22 cellular contexts compared by ENCODE assay signal in the genomic region with DNA sequence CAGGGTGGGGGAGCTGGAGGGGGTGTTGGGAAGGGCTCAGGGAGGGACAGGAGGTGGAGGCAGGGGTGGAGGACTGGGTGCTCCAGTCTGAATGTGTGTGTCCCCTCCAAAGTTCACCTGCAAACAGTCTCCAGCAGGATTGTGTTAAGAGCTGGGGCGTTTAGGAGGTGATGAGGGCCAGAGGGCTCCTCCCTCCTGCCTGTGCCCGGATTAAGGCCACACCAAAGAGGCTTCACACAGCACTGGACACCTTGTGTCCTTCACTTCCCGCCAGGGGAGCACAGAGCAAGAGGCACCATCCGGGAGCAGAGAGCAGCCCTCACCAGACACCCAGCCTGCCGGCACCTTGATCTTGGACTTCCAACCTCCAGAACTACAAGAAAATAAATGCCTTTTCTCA. TPM values are rescaled to one million over a fixed set of nuclear protein-coding genes. Genes with fewer than 3 reads are reported as not detected.
DNase-seq lines count a peak whose midpoint lies in the region; ATAC-seq, FAIRE-seq and TF ChIP-seq lines count a peak whose summit lies in the region.
"Had no signal": no experiment of that assay in that cellular context is flagged by ENCODE, and none has a peak within 500 bp of the region (broad histone marks: within the 10 kb centered on the region; RNA-seq: fewer than 3 reads in every experiment).

No MANE protein-coding gene starts in this region.

- no peaks in the 10 kb centered on the region for H3K4me1 ChIP-seq in HepG2 (ENCODE audit: insufficient read depth, low read length)
- H3K4me1 ChIP-seq in right lobe of liver = no peaks in the 10 kb centered on the region
- peaks cover 9% of the 10 kb centered on the region for H3K4me1 ChIP-seq in HEK293 (ENCODE audit: control insufficient read depth, insufficient read depth, low read length)
- peaks cover 0 to 16% of the 10 kb centered on the region in 2 experiments; a peak in 2 of 5 replicates for H3K4me1 ChIP-seq in K562 (replicated peaks in 1 of 2; ENCODE audit: control insufficient read depth in 2 of 2, insufficient read depth in 2 of 2, low read length in 2 of 2)
- no peaks in the 10 kb centered on the region for H3K4me1 ChIP-seq in mesendoderm (ENCODE audit: control insufficient read depth, low read depth, low read length)
- H3K4me1 ChIP-seq: HAP-1 had no signal

- CTCF ChIA-PET in HepG2 (lab: Yijun Ruan, JAX; ENCODE audit: low intra/inter-chr PET ratio, low total read pairs) (no interaction called here), HEK293 (lab: Yijun Ruan, JAX) (no interaction called here), K562 (lab: Yijun Ruan, JAX; ENCODE audit: low intra/inter-chr PET ratio) (no interaction called here)
- CTCF ChIA-PET in activated CD4-positive, alpha-beta memory T cell treated with anti-CD3 and anti-CD28 coated beads for 36 hours (lab: Charles Lee) = no interaction called here

- H3K18ac ChIP-seq in mesendoderm (ENCODE audit: low read length) = no peak overlapping the region

- no peak overlapping the region for H2BK15ac ChIP-seq in mesendoderm (replicated peaks; ENCODE audit: low read depth)

- intact Hi-C loops in HepG2 (cut with micrococcal nuclease; ENCODE audit: unreplicated experiment) = no loop called here
- intact Hi-C loops in right lobe of liver (cut with DNase I) = loop anchor here in 1 of 2 donors (10.0 kb wide), 1 partner anchor 296 kb away; no protein-coding TSS in a partner anchor
- intact Hi-C loops in K562 (cut with micrococcal nuclease) = loop anchor here (10.0 kb wide), 1 partner anchor 296 kb away; no protein-coding TSS in a partner anchor
- intact Hi-C loops in activated CD4-positive, alpha-beta memory T cell treated with anti-CD3 and anti-CD28 coated beads for 36 hours (cut with micrococcal nuclease) = no loop called here

- no peak overlapping the region for H3K4me2 ChIP-seq in HepG2 (ENCODE audit: low read depth, low read length)
- H3K4me2 ChIP-seq in K562 (ENCODE audit: insufficient read depth, low read length) = no peak overlapping the region
- no peak overlapping the region for H3K4me2 ChIP-seq in mesendoderm (ENCODE audit: low read length)

- H3K4ac ChIP-seq in mesendoderm (ENCODE audit: low read depth, low read length) = no peak overlapping the region

- no peak overlapping the region for H3K27ac Mint-ChIP-seq in activated CD4-positive, alpha-beta memory T cell treated with anti-CD3 and anti-CD28 coated beads for 36 hours
- H3K27ac Mint-ChIP-seq: CD14-positive monocyte; CD4-positive, alpha-beta memory T cell had no signal

- H3K36me3 ChIP-seq in HepG2 (replicated peaks in 1 of 2; ENCODE audit: control insufficient read depth in 1 of 2, insufficient read depth in 2 of 2, low read length in 2 of 2) = no peaks in the 10 kb centered on the region
- H3K36me3 ChIP-seq in right lobe of liver = no peaks in the 10 kb centered on the region
- no peaks in the 10 kb centered on the region for H3K36me3 ChIP-seq in HEK293 (ENCODE audit: control insufficient read depth in 2 of 2, insufficient read depth in 1 of 2, low read length in 2 of 2)
- H3K36me3 ChIP-seq in K562 (ENCODE audit: control insufficient read depth, insufficient read depth, low read length) = no peaks in the 10 kb centered on the region
- H3K36me3 ChIP-seq in mesendoderm (ENCODE audit: control insufficient read depth, insufficient read depth, low read length) = no peaks in the 10 kb centered on the region
- H3K36me3 ChIP-seq: HAP-1 had no signal

- H3K4me3 ChIP-seq in HepG2 (replicated peaks in 1 of 3; ENCODE audit: insufficient read depth in 1 of 3, low read depth in 2 of 3, low read length in 3 of 3) (no peak overlapping the region), right lobe of liver (no peak overlapping the region), HEK293 (ENCODE audit: low read depth, low read length) (no peak overlapping the region), K562 (no peak overlapping the region), mesendoderm (ENCODE audit: low read length) (no peak overlapping the region)
- H3K4me3 ChIP-seq: HAP-1 had no signal

- H4K20me1 ChIP-seq in HepG2 (ENCODE audit: insufficient read depth, low read length) (0 out of 2 replicates have a peak, but pooled peaks cover 3% of the 10 kb centered on the region), K562 (replicated peaks; ENCODE audit: control insufficient read depth, insufficient read depth, low read length) (peaks cover 4% of the 10 kb centered on the region; the same call in 1 of the 2 replicates)

- H2BK120ac ChIP-seq in mesendoderm (ENCODE audit: low read depth, low read length) = no peak overlapping the region

- POLR2A ChIA-PET in HepG2 (lab: Yijun Ruan, JAX) = no interaction called here
- POLR2A ChIA-PET in HEK293 (lab: Yijun Ruan, JAX) = no interaction called here
- POLR2A ChIA-PET in K562 (lab: Yijun Ruan, JAX) = no interaction called here
- POLR2A ChIA-PET in activated CD4-positive, alpha-beta memory T cell treated with anti-CD3 and anti-CD28 coated beads for 36 hours (lab: Charles Lee) = no interaction called here

- peaks cover 2% of the 10 kb centered on the region for H3K9me1 ChIP-seq in K562 (ENCODE audit: control insufficient read depth, insufficient read depth, low read length)

- DNase-seq in HepG2 (ENCODE audit: low spot score) = no peak
- no peak for DNase-seq in right lobe of liver
- no peak for DNase-seq in K562 (ENCODE audit: extremely low read depth in 1 of 4, low spot score in 3 of 4)
- no peak for DNase-seq in mesendoderm
- DNase-seq in stimulated activated CD4-positive, alpha-beta T cell treated with anti-CD3 and anti-CD28 coated beads, Interleukin-15, amount 100 ng/mL, for 24 hours = no peak
- DNase-seq in anterior cingulate cortex (lab: John Stamatoyannopoulos, UW) = no peak
- DNase-seq in activated CD4-positive, alpha-beta memory T cell treated with anti-CD3 and anti-CD28 coated beads for 36 hours = no peak
- DNase-seq: AML-193; CD4-positive, alpha-beta memory T cell; GOT3; IMR-90; KBM-7 had no signal

- H3K27ac ChIP-seq in HepG2 (ENCODE audit: extremely low read length, insufficient read depth, low read length) = no peak overlapping the region
- H3K27ac ChIP-seq in right lobe of liver = no peak overlapping the region
- H3K27ac ChIP-seq in HEK293 (ENCODE audit: extremely low read depth, low read depth, low read length) = no peak overlapping the region
- H3K27ac ChIP-seq in K562 (ENCODE audit: extremely low read depth, low read depth, low read length) = no peak overlapping the region
- H3K27ac ChIP-seq in mesendoderm (ENCODE audit: low read depth, low read length) = no peak overlapping the region
- H3K27ac ChIP-seq: HL-60 had no signal

- no peak overlapping the region for H4K8ac ChIP-seq in mesendoderm (ENCODE audit: low read depth, low read length)

- TF ChIP-seq CTCF in HepG2 (CRISPR knock-in tag; IDR thresholded peaks at IDR 0.05) = no peak
- TF ChIP-seq CTCF in right lobe of liver (IDR thresholded peaks at IDR 0.05) = no peak
- no peak for TF ChIP-seq CTCF in HEK293 (tag by site-specific recombination; IDR thresholded peaks at IDR 0.05)
- no peak for TF ChIP-seq CTCF in K562 (IDR thresholded peaks at IDR 0.05 in 2 of 3, conservative IDR thresholded peaks at IDR 0.05 in 1 of 3; ENCODE audit: insufficient read depth in 2 of 3, low read depth in 1 of 3, low read length in 3 of 3)

- H3K27me3 ChIP-seq in HepG2 (ENCODE audit: control insufficient read depth in 1 of 2, insufficient read depth in 2 of 2, low read length in 2 of 2) = peaks cover 19 to 69% of the 10 kb centered on the region in 2 experiments; a peak in 4 of 5 replicates
- no peaks in the 10 kb centered on the region for H3K27me3 ChIP-seq in right lobe of liver
- H3K27me3 ChIP-seq in K562 (ENCODE audit: control insufficient read depth in 2 of 2, insufficient read depth in 2 of 2, low read length in 2 of 2) = peaks cover 16 to 42% of the 10 kb centered on the region in 2 experiments; a peak in 4 of 5 replicates
- H3K27me3 ChIP-seq in mesendoderm (ENCODE audit: insufficient read depth, low read length, poor library complexity) = no peaks in the 10 kb centered on the region

- no peak overlapping the region for H3K23ac ChIP-seq in mesendoderm (ENCODE audit: low read length)

- H3K79me2 ChIP-seq in HepG2 (ENCODE audit: insufficient read depth, low read length) = no peaks in the 10 kb centered on the region
- no peaks in the 10 kb centered on the region for H3K79me2 ChIP-seq in K562 (ENCODE audit: control insufficient read depth, insufficient read depth, low read length)
- no peaks in the 10 kb centered on the region for H3K79me2 ChIP-seq in mesendoderm (ENCODE audit: control insufficient read depth, insufficient read depth, low read length)

- H3K4me3 Mint-ChIP-seq in activated CD4-positive, alpha-beta memory T cell treated with anti-CD3 and anti-CD28 coated beads for 36 hours = no peak overlapping the region
- H3K4me3 Mint-ChIP-seq: CD14-positive monocyte; CD4-positive, alpha-beta memory T cell had no signal

- no peaks in the 10 kb centered on the region for H3K9me3 Mint-ChIP-seq in activated CD4-positive, alpha-beta memory T cell treated with anti-CD3 and anti-CD28 coated beads for 36 hours

- TF ChIP-seq EP300 in HepG2 (IDR thresholded peaks at IDR 0.05; ENCODE audit: low read depth in 2 of 2, low read length in 2 of 2) = no peak
- TF ChIP-seq EP300 in HepG2 (CRISPR knock-in tag; IDR thresholded peaks at IDR 0.05; ENCODE audit: borderline replicate concordance) = no peak
- no peak for TF ChIP-seq EP300 in K562 (IDR thresholded peaks at IDR 0.05; ENCODE audit: low read length)

- BruUV-seq in HepG2 (replicated peaks; lab: Mats Ljungman, UMichigan) = no TSS peak
- BruUV-seq in K562 (replicated peaks; lab: Mats Ljungman, UMichigan) = no TSS peak

- TF ChIP-seq POLR2A in HepG2 (IDR thresholded peaks at IDR 0.05; ENCODE audit: insufficient read depth in 1 of 2, low read depth in 2 of 2, low read length in 2 of 2) (no peak), right lobe of liver (IDR thresholded peaks at IDR 0.05) (no peak), K562 (conservative IDR thresholded peaks at IDR 0.05) (no peak)

- H3K9ac ChIP-seq in HepG2 (ENCODE audit: insufficient read depth, low read depth, low read length) (no peak overlapping the region), K562 (ENCODE audit: insufficient read depth in 1 of 2, low read depth in 2 of 2, low read length in 2 of 2) (no peak overlapping the region), mesendoderm (ENCODE audit: low read length) (no peak overlapping the region)

- no peaks in the 10 kb centered on the region for H3K9me3 ChIP-seq in HepG2 (ENCODE audit: low read length)
- H3K9me3 ChIP-seq in right lobe of liver = no peaks in the 10 kb centered on the region
- H3K9me3 ChIP-seq in HEK293 (ENCODE audit: control insufficient read depth, insufficient read depth, low read depth, low read length) = no peaks in the 10 kb centered on the region
- no peaks in the 10 kb centered on the region for H3K9me3 ChIP-seq in K562 (replicated peaks; ENCODE audit: control insufficient read depth, insufficient read depth, low read depth, low read length)
- H3K9me3 ChIP-seq: HAP-1 had no signal

- peak; percentile 18 for ATAC-seq in HepG2
- no peak for ATAC-seq in right lobe of liver
- peak; percentile 31; the same call in 2 of the 3 replicates for ATAC-seq in K562

- FAIRE-seq in HepG2 (lab: Jason Lieb, UNC) (no peak), K562 (lab: Jason Lieb, UNC) (no peak)
- FAIRE-seq: A204.1, G401.6, GM12892, GM18507 had no signal

- no peak overlapping the region for H2BK5ac ChIP-seq in mesendoderm (ENCODE audit: low read length)

- no peak overlapping the region for H2AK5ac ChIP-seq in mesendoderm (ENCODE audit: low read length)

- no peak for TF ChIP-seq RAD21 in HepG2 (CRISPR knock-in tag; IDR thresholded peaks at IDR 0.05)
- TF ChIP-seq RAD21 in K562 (CRISPR knock-in tag; conservative IDR thresholded peaks at IDR 0.05 in 1 of 2, IDR thresholded peaks at IDR 0.05 in 1 of 2) = no peak

- H3K4me1 Mint-ChIP-seq in activated CD4-positive, alpha-beta memory T cell treated with anti-CD3 and anti-CD28 coated beads for 36 hours (ENCODE audit: low read depth) = no peaks in the 10 kb centered on the region

- H2AFZ ChIP-seq in HepG2 (ENCODE audit: low read length) = no peak overlapping the region
- no peak overlapping the region for H2AFZ ChIP-seq in K562 (ENCODE audit: low read depth, low read length)

- no peaks in the 10 kb centered on the region for H3K79me1 ChIP-seq in mesendoderm (ENCODE audit: low read length)

- in situ Hi-C loops in HepG2 (cut with HindIII; ENCODE audit: extremely low pct_ligation_motif_present, low pct_unique_long_range_greater_than_20kb) (loop anchor here (10.0 kb wide), 1 partner anchor 296 kb away; no protein-coding TSS in a partner anchor), K562 (cut with MboI) (no loop called here)

- no peak overlapping the region for H4K5ac ChIP-seq in mesendoderm (ENCODE audit: low read length)

- WGBS in HepG2 (ENCODE audit: low lambda C conversion rate) = 5% methylated on average over 3 of the region's 5 CpGs
- 27% methylated on average over 4 of the region's 5 CpGs for WGBS in right lobe of liver (ENCODE audit: insufficient coverage, low coverage, low lambda C conversion rate, missing lambda C conversion rate)
- WGBS in K562 (ENCODE audit: insufficient coverage, low coverage, missing lambda C conversion rate) = 2% methylated on average over 5 of the region's 5 CpGs
- WGBS in mesendoderm (ENCODE audit: extremely low coverage, insufficient coverage, low lambda C conversion rate) = no CpG with 5 or more reads among the region's 5 CpGs

- no peaks in the 10 kb centered on the region for H3K36me3 Mint-ChIP-seq in activated CD4-positive, alpha-beta memory T cell treated with anti-CD3 and anti-CD28 coated beads for 36 hours
- H3K36me3 Mint-ChIP-seq: CD14-positive monocyte; CD4-positive, alpha-beta memory T cell had no signal

- H3K27me3 Mint-ChIP-seq in activated CD4-positive, alpha-beta memory T cell treated with anti-CD3 and anti-CD28 coated beads for 36 hours = peaks cover 23% of the 10 kb centered on the region

- H3K56ac ChIP-seq in mesendoderm (ENCODE audit: low read length) = peak overlapping the region; percentile 34

RNA-seq across cellular contexts. Expression of gene ENPP7, which starts 30.2 kb away (rescaled TPM):
- 0.76 and 2.2 TPM in 2 replicates for total RNA-seq in HepG2 (2016; rRNA removed; fragmentation: Illumina TruSeq; extraction: Trizol)
- total RNA-seq in HepG2 (2016; cell fraction: cytosol; rRNA removed; fragmentation: Illumina TruSeq; extraction: Trizol; ENCODE audit: low read depth) = 0.30 TPM in 1 of 2 replicates, not detected in the other
- 0.54 and 2.3 TPM in 2 replicates for total RNA-seq in HepG2 (2016; cell fraction: insoluble cytoplasmic fraction; rRNA removed; fragmentation: Illumina TruSeq; extraction: Trizol)
- 0.28 and 0.41 TPM in 2 replicates for total RNA-seq in HepG2 (2016; cell fraction: membrane; rRNA removed; fragmentation: Illumina TruSeq; extraction: Trizol)
- total RNA-seq in HepG2 (2016; cell fraction: nucleus; rRNA removed; fragmentation: Illumina TruSeq; extraction: Trizol) = 3.2 and 3.4 TPM in 2 replicates
- 1.1 and 2.2 TPM in 2 replicates for polyA plus RNA-seq in HepG2 (2011; rRNA removed)
- polyA plus RNA-seq in HepG2 (2011; cell fraction: cytosol; rRNA removed) = 1.2 and 1.3 TPM in 2 replicates
- polyA plus RNA-seq in HepG2 (2011; cell fraction: nucleus; rRNA removed) = 5.5 and 5.6 TPM in 2 replicates
- 1.7 and 2.5 TPM in 2 replicates for polyA plus RNA-seq in HepG2 (2012)
- 0.20 and 0.24 TPM in 2 replicates for polyA plus RNA-seq in HepG2 (2016; cell fraction: cytosol; fragmentation: Illumina TruSeq; extraction: Trizol; ENCODE audit: low read depth)
- 0.19 and 0.36 TPM in 2 replicates for polyA plus RNA-seq in HepG2 (2016; cell fraction: insoluble cytoplasmic fraction; fragmentation: Illumina TruSeq; extraction: Trizol; ENCODE audit: low read depth)
- polyA plus RNA-seq in HepG2 (2016; cell fraction: membrane; fragmentation: Illumina TruSeq; extraction: Trizol; ENCODE audit: low read depth) = 0.15 and 0.29 TPM in 2 replicates
- 1.4 and 2.3 TPM in 2 replicates for polyA plus RNA-seq in HepG2 (2016; cell fraction: nucleus; fragmentation: Illumina TruSeq; extraction: Trizol; ENCODE audit: insufficient read depth, low read depth)
- 6.6 TPM in 1 of 2 replicates, not detected in the other for polyA minus RNA-seq in HepG2 (2011; rRNA and poly(A)+ RNA removed; ENCODE audit: low replicate concordance)
- 0.79 and 1.1 TPM in 2 replicates for polyA minus RNA-seq in HepG2 (2011; cell fraction: cytosol; rRNA and poly(A)+ RNA removed)
- 10.6 and 12.7 TPM in 2 replicates for polyA minus RNA-seq in HepG2 (2011; cell fraction: nucleus; rRNA and poly(A)+ RNA removed)
- 10 to 100 TPM in 4 of 6 experiments, 1 to 10 TPM in 2; 3.4 to 43.2 (median 17.8) TPM for total RNA-seq in right lobe of liver
- not detected in 2 replicates for total RNA-seq in K562 (2011; cell fraction: chromatin; rRNA removed; ENCODE audit: low replicate concordance)
- total RNA-seq in K562 (2011; cell fraction: nucleolus; rRNA removed) = not detected in 2 replicates
- total RNA-seq in K562 (2011; cell fraction: nucleoplasm; rRNA removed) = not detected in 2 replicates
- total RNA-seq in K562 (2014; rRNA removed) = not detected in 2 replicates
- total RNA-seq in K562 (2014; rRNA removed; fragmentation: Illumina TruSeq; extraction: Trizol) = not detected in 2 replicates
- not detected in 2 replicates for total RNA-seq in K562 (2015; rRNA removed; fragmentation: Illumina TruSeq; extraction: Trizol)
- total RNA-seq in K562 (2021) = not detected in 2 replicates
- polyA plus RNA-seq in K562 (2011; rRNA removed) = not detected in 2 replicates
- not detected in 2 replicates for polyA plus RNA-seq in K562 (2011; cell fraction: cytosol; rRNA removed)
- not detected in 2 replicates for polyA plus RNA-seq in K562 (2011; cell fraction: nucleus; rRNA removed)
- not detected in 2 replicates for polyA plus RNA-seq in K562 (2012)
- polyA plus RNA-seq in K562 (2014; fragmentation: Illumina TruSeq; extraction: Trizol) = not detected in 2 replicates
- polyA plus RNA-seq in K562 (2014; fragmentation: Nextera tagmentation; extraction: Ambion mirVana) = not detected
- not detected in 2 replicates for polyA plus RNA-seq in K562 (2014; rRNA removed)
- polyA minus RNA-seq in K562 (2011; rRNA and poly(A)+ RNA removed) = not detected in 2 replicates
- not detected in 2 replicates for polyA minus RNA-seq in K562 (2011; cell fraction: cytosol; rRNA and poly(A)+ RNA removed)
- not detected in 2 replicates for polyA minus RNA-seq in K562 (2011; cell fraction: nucleus; rRNA and poly(A)+ RNA removed)
- polyA plus RNA-seq in mesendoderm (2013, experiment 1 of 2) = not detected
- polyA plus RNA-seq in mesendoderm (2013, experiment 2 of 2) = not detected
- under 1 TPM in 1 of 2 experiments, not detected in 1; 0.10 TPM for total RNA-seq in activated CD4-positive, alpha-beta memory T cell treated with anti-CD3 and anti-CD28 coated beads for 36 hours
- total RNA-seq: HT1080, IMR-90 had no signal
- polyA plus RNA-seq: BJ, CD14-positive monocyte, IMR-90 had no signal

Comparison
In these comparisons a context has a peak if more than half of its experiments do, and no peak if none do; other contexts are left out.
1. ATAC-seq: peak in HepG2 (single experiment) and K562 (single experiment); none in right lobe of liver (0 of 4).
2. Of the 241 proteins assayed by ChIP-seq in both HepG2 and K562: peak only in HepG2: ZNF263; only in K562: GABPB1; in both: none; in neither: 238; mixed calls (peak in some experiments, not most) for 1.